In the genomic region with DNA sequence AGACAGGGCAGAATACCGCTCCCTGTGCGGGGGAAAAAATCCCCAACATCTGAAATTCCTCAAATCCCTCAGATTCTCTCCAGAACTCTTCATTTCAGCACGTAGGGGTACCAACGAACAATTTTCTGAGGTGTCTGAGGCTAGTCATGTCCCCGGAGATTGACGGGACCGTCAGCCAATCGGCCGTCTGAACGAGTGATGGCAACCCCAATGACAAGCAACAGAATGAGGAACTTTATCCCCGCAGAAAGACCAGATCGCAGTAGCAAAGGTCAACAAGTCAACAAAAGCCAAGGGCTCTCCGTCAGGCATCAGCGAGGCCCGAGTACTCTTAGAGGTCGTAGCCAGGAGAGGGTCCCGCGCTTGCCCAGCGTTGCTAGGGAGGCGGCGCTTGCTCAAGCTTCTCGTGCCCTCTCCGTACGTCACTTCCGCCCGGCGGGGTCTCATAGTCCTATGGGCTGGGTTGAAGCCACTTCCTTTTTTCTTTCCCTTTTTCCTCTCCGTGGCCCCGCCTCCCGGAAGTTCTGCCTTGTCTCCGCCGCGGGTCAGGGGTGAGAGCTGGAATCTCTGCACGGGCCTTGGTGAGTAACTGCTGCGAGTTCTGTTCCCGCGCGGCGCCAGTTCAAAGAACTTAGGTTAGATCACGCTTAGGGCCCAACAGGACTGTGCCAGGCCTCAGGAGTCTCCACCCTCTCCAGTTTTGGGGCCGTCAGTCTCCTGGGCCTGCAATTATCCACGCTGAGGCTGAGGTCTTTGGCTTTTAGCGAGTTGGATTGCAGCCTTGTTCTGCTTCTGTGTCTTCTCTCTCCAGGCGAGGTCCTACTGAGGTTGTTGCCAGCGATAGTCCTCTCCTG, we compare ENCODE assay signal across 1 cellular context.
TF ChIP-seq lines count a peak whose summit lies in the region.

A gene with protein sequence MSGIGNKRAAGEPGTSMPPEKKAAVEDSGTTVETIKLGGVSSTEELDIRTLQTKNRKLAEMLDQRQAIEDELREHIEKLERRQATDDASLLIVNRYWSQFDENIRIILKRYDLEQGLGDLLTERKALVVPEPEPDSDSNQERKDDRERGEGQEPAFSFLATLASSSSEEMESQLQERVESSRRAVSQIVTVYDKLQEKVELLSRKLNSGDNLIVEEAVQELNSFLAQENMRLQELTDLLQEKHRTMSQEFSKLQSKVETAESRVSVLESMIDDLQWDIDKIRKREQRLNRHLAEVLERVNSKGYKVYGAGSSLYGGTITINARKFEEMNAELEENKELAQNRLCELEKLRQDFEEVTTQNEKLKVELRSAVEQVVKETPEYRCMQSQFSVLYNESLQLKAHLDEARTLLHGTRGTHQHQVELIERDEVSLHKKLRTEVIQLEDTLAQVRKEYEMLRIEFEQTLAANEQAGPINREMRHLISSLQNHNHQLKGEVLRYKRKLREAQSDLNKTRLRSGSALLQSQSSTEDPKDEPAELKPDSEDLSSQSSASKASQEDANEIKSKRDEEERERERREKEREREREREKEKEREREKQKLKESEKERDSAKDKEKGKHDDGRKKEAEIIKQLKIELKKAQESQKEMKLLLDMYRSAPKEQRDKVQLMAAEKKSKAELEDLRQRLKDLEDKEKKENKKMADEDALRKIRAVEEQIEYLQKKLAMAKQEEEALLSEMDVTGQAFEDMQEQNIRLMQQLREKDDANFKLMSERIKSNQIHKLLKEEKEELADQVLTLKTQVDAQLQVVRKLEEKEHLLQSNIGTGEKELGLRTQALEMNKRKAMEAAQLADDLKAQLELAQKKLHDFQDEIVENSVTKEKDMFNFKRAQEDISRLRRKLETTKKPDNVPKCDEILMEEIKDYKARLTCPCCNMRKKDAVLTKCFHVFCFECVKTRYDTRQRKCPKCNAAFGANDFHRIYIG (plus strand): TSS at position 520 of the 854 bp plus-strand sequence. CDS start 1,571 bp downstream, outside the sequence.

TF ChIP-seq in liver, 16 proteins besides CTCF, POLR2A, EP300 and RAD21 (continued from another document):
- TF ChIP-seq, protein P1, sequence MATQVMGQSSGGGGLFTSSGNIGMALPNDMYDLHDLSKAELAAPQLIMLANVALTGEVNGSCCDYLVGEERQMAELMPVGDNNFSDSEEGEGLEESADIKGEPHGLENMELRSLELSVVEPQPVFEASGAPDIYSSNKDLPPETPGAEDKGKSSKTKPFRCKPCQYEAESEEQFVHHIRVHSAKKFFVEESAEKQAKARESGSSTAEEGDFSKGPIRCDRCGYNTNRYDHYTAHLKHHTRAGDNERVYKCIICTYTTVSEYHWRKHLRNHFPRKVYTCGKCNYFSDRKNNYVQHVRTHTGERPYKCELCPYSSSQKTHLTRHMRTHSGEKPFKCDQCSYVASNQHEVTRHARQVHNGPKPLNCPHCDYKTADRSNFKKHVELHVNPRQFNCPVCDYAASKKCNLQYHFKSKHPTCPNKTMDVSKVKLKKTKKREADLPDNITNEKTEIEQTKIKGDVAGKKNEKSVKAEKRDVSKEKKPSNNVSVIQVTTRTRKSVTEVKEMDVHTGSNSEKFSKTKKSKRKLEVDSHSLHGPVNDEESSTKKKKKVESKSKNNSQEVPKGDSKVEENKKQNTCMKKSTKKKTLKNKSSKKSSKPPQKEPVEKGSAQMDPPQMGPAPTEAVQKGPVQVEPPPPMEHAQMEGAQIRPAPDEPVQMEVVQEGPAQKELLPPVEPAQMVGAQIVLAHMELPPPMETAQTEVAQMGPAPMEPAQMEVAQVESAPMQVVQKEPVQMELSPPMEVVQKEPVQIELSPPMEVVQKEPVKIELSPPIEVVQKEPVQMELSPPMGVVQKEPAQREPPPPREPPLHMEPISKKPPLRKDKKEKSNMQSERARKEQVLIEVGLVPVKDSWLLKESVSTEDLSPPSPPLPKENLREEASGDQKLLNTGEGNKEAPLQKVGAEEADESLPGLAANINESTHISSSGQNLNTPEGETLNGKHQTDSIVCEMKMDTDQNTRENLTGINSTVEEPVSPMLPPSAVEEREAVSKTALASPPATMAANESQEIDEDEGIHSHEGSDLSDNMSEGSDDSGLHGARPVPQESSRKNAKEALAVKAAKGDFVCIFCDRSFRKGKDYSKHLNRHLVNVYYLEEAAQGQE (IDR thresholded peaks at IDR 0.05), result peak; percentile 86
- no peak for TF ChIP-seq HNF4G (IDR thresholded peaks at IDR 0.05)
- no peak for TF ChIP-seq FOXA1 (IDR thresholded peaks at IDR 0.05)
- peak; percentile 96 for TF ChIP-seq NR2F2 (IDR thresholded peaks at IDR 0.05)
- TF ChIP-seq SP1 (IDR thresholded peaks at IDR 0.05), result peak; percentile 79
- peak; percentile 95 to 98 for TF ChIP-seq GABPA (IDR thresholded peaks at IDR 0.05 in 1 of 2, conservative IDR thresholded peaks at IDR 0.05 in 1 of 2)
- peak; percentile 83 for TF ChIP-seq YY1 (IDR thresholded peaks at IDR 0.05)
- peak; percentile 5 for TF ChIP-seq FOXA2 (IDR thresholded peaks at IDR 0.05)
- peak; percentile 52 to 57 for TF ChIP-seq HNF4A (conservative IDR thresholded peaks at IDR 0.05)
- peak in 1 of 2 donors; percentile 34 for TF ChIP-seq JUND (IDR thresholded peaks at IDR 0.05)
TF ChIP-seq in liver: peak in this region for 12.
